Comparison of ENCODE assay signal across 19 cellular contexts in genomic region chr5:32851774-32852173, GRCh38.
DNase-seq lines count a peak whose midpoint lies in the region; FAIRE-seq and TF ChIP-seq lines count a peak whose summit lies in the region.
"Had no signal": no experiment of that assay in that cellular context is flagged by ENCODE, and none has a peak within 500 bp of the region (broad histone marks: within the 10 kb centered on the region; RNA-seq: fewer than 3 reads in every experiment).

No MANE protein-coding gene starts in this region.

- H3K4me3 ChIP-seq in SJCRH30 (no peak overlapping the region), thyroid gland (replicated peaks in 1 of 3) (no peak overlapping the region)
- H3K4me3 ChIP-seq: K562 had no signal

- no peak for TF ChIP-seq CTCF in neural crest cell (conservative IDR thresholded peaks at IDR 0.05)
- no peak for TF ChIP-seq CTCF in thyroid gland (IDR thresholded peaks at IDR 0.05)

- peaks cover 2% of the 10 kb centered on the region; the same call in 1 of the 2 replicates for H3K9me3 ChIP-seq in SJCRH30 (replicated peaks)
- no peaks in the 10 kb centered on the region for H3K9me3 ChIP-seq in thyroid gland
- H3K9me3 ChIP-seq: BE2C had no signal

- H3K36me3 Mint-ChIP-seq in neural crest cell (ENCODE audit: low read depth), result no peaks in the 10 kb centered on the region
- H3K36me3 Mint-ChIP-seq: CD4-positive, alpha-beta memory T cell had no signal

- H3K4me1 ChIP-seq in SJCRH30, result peaks cover 9% of the 10 kb centered on the region
- H3K4me1 ChIP-seq in thyroid gland, result peaks cover 25 to 34% of the 10 kb centered on the region in 2 donors
- H3K4me1 ChIP-seq: BE2C had no signal

- H3K4me1 Mint-ChIP-seq in neural crest cell, result peaks cover 47% of the 10 kb centered on the region
- H3K4me1 Mint-ChIP-seq: CD4-positive, alpha-beta memory T cell had no signal

- H3K36me3 ChIP-seq in SJCRH30 (no peaks in the 10 kb centered on the region), thyroid gland (no peaks in the 10 kb centered on the region)
- H3K36me3 ChIP-seq: BE2C had no signal

- peaks cover 6% of the 10 kb centered on the region for H3K9me3 Mint-ChIP-seq in neural crest cell

- DNase-seq in SJCRH30, result no peak
- DNase-seq in epithelial cell of prostate (ENCODE audit: low read depth, low spot score), result peak; percentile 40
- DNase-seq in neural crest cell (ENCODE audit: low read depth, low spot score), result no peak
- DNase-seq in thyroid gland, result peak in 1 of 2 donors; percentile 30
- DNase-seq in activated gamma-delta T cell treated with Interleukin-2 at 50 U/mL for 16 hours, result no peak
- no peak for DNase-seq in midbrain (lab: John Stamatoyannopoulos, UW)
- DNase-seq in urothelium cell line (ENCODE audit: low spot score), result no peak
- DNase-seq: BE2C; CD4-positive, alpha-beta memory T cell; DMS79 treated with DMSO at 0.1 percent for 48 hours; NCI-H1048; NCI-H1694; NCI-H69; NK-92 treated with Interleukin-12 subunit alpha and Interleukin-12 subunit beta, amount 100 ng/mL, for 24 hours had no signal

- WGBS in thyroid gland, 2 donors, result 90 to 91% methylated on average over 5 of the region's 5 CpGs

- H3K27me3 Mint-ChIP-seq in neural crest cell (ENCODE audit: low read depth), result peaks cover 54% of the 10 kb centered on the region

- FAIRE-seq in urothelium cell line (lab: Jason Lieb, UNC), result no peak
- FAIRE-seq: D721Med, GM12892, K562 had no signal

- intact Hi-C loops in thyroid gland (cut with DNase I), result no loop called here

- H3K27ac ChIP-seq in SJCRH30 (peak overlapping the region; percentile 27; the same call in 1 of the 2 replicates), epithelial cell of prostate (no peak overlapping the region), thyroid gland (peak overlapping the region; percentile 78 to 89 (median 86))
- H3K27ac ChIP-seq: HL-60, RWPE1 had no signal

- H3K4me3 Mint-ChIP-seq in neural crest cell, result peak overlapping the region; percentile 5
- H3K4me3 Mint-ChIP-seq: CD4-positive, alpha-beta memory T cell had no signal

- H3K27me3 ChIP-seq in SJCRH30, result no peaks in the 10 kb centered on the region
- H3K27me3 ChIP-seq in thyroid gland, result no peaks in the 10 kb centered on the region
- H3K27me3 ChIP-seq: BE2C had no signal

- no peak for TF ChIP-seq POLR2A in thyroid gland (IDR thresholded peaks at IDR 0.05)

- peak overlapping the region; percentile 24 for H3K27ac Mint-ChIP-seq in neural crest cell (ENCODE audit: unreplicated experiment)
- H3K27ac Mint-ChIP-seq: CD4-positive, alpha-beta memory T cell had no signal
